In the genomic region with DNA sequence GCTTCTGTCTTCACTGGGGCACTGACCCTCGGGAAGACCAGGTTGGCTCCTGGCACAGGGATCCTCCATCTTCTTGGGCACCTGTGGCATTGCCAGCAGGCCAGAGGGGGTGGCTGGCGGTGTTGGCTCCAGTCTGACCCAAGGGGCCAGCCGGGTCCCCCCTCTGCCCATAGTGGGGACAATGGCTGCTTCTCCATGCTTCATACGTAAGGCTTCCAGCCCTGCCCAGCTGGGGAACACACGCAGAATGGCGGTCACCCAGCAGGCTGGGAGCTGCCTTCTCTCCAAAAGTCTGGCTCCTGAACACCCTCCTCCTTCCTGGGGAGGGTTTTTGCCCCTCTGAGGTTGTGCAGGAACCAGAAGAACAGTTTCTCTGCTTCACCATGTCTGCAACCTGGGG, we compare ENCODE assay signal across 22 cellular contexts.
"Had no signal": no experiment of that assay in that cellular context is flagged by ENCODE, and none has a peak within 500 bp of the region (broad histone marks: within the 10 kb centered on the region; RNA-seq: fewer than 3 reads in every experiment).

No MANE protein-coding gene starts in this region.

- DNase-seq: activated B cell treated with CpG ODN at 0.5 μM for 24 hours; activated CD4-positive, alpha-beta T cell treated with anti-CD3 and anti-CD28 coated beads for 36 hours; activated CD4-positive, alpha-beta T cell treated with anti-CD3 and anti-CD28 coated beads, Interleukin-2, amount 50 U/mL, for 4 hours; activated CD8-positive, alpha-beta memory T cell treated with anti-CD3 and anti-CD28 coated beads for 24 hours; activated CD8-positive, alpha-beta memory T cell treated with anti-CD3 and anti-CD28 coated beads, Interleukin-2, amount 50 U/mL, for 4 hours; activated T-cell treated with anti-CD3 and anti-CD28 coated beads, Interleukin-2, amount 50 U/mL, for 24 hours; brain microvascular endothelial cell; central memory CD4-positive, alpha-beta T cell; gastrocnemius medialis; hypothalamus; left cardiac atrium; ovary; stimulated activated CD4-positive, alpha-beta T cell treated with anti-CD3 and anti-CD28 coated beads, Interleukin-12 subunit alpha, Interleukin-12 subunit beta, amount 100 ng/mL, for 4 hours; stimulated activated CD4-positive, alpha-beta T cell treated with anti-CD3 and anti-CD28 coated beads, Interleukin-4, amount 100 ng/mL, for 4 hours; stimulated activated naive CD8-positive, alpha-beta T cell treated with anti-CD3 and anti-CD28 coated beads, Interleukin-15, Interleukin-2, amounts not matched to agents 100 U/mL and 50 U/mL, for 24 hours; upper lobe of right lung had no signal

- H3K4me1 ChIP-seq: prostate gland, upper lobe of right lung had no signal

- H3K36me3 ChIP-seq: neutrophil, ovary, prostate gland had no signal

- ATAC-seq: activated CD4-positive, alpha-beta T cell treated with anti-CD3 and anti-CD28 coated beads for 36 hours; activated naive CD4-positive, alpha-beta T cell treated with anti-CD3 and anti-CD28 coated beads, Interleukin-2, amount 50 U/mL, for 72 hours; activated T-helper 17 cell treated with anti-CD3 and anti-CD28 coated beads, Interleukin-2, amount 50 U/mL, for 72 hours; gastrocnemius medialis; left cardiac atrium; stimulated activated naive CD8-positive, alpha-beta T cell treated with anti-CD3 and anti-CD28 coated beads, Interleukin-15, Interleukin-2, amounts not matched to agents 100 U/mL and 50 U/mL, for 24 hours; upper lobe of right lung had no signal

- H3K27ac ChIP-seq: brain microvascular endothelial cell, gastrocnemius medialis, neutrophil, prostate gland, upper lobe of right lung had no signal

- H3K4me3 ChIP-seq: ascending aorta, esophagus muscularis mucosa, gastrocnemius medialis, ovary, prostate gland, upper lobe of right lung had no signal

- H3K9me3 ChIP-seq: ascending aorta, esophagus muscularis mucosa, gastrocnemius medialis, neutrophil, ovary, prostate gland, upper lobe of right lung had no signal

- H3K27me3 ChIP-seq: ascending aorta, brain microvascular endothelial cell, esophagus muscularis mucosa, gastrocnemius medialis, neutrophil, ovary, upper lobe of right lung had no signal
